ENCODE assay signal across 1 cellular context in the genomic region with DNA sequence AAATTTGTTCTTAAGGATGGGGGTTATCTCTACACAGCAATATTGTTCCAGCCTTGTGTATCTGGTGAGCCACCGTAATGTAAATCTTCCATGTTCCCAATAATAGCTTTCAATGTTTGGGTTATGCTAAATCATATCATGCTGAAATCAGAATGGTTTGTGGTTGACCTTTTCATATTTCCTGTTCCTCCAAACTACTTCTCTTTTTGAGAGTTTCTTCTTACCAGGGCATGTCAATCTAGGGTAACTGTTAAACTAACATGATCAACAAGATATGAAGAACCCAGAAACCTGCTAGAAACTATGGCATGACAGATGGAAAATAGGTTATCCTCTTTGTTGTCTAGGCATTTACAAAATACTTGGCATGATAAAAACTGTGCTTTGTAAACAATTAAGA.
TF ChIP-seq lines count a peak whose summit lies in the region.

No MANE protein-coding gene starts in this region.

TF ChIP-seq in GM23338, 12 proteins besides CTCF, POLR2A, EP300 and RAD21 (continued from another document):
- TF ChIP-seq, protein P1, sequence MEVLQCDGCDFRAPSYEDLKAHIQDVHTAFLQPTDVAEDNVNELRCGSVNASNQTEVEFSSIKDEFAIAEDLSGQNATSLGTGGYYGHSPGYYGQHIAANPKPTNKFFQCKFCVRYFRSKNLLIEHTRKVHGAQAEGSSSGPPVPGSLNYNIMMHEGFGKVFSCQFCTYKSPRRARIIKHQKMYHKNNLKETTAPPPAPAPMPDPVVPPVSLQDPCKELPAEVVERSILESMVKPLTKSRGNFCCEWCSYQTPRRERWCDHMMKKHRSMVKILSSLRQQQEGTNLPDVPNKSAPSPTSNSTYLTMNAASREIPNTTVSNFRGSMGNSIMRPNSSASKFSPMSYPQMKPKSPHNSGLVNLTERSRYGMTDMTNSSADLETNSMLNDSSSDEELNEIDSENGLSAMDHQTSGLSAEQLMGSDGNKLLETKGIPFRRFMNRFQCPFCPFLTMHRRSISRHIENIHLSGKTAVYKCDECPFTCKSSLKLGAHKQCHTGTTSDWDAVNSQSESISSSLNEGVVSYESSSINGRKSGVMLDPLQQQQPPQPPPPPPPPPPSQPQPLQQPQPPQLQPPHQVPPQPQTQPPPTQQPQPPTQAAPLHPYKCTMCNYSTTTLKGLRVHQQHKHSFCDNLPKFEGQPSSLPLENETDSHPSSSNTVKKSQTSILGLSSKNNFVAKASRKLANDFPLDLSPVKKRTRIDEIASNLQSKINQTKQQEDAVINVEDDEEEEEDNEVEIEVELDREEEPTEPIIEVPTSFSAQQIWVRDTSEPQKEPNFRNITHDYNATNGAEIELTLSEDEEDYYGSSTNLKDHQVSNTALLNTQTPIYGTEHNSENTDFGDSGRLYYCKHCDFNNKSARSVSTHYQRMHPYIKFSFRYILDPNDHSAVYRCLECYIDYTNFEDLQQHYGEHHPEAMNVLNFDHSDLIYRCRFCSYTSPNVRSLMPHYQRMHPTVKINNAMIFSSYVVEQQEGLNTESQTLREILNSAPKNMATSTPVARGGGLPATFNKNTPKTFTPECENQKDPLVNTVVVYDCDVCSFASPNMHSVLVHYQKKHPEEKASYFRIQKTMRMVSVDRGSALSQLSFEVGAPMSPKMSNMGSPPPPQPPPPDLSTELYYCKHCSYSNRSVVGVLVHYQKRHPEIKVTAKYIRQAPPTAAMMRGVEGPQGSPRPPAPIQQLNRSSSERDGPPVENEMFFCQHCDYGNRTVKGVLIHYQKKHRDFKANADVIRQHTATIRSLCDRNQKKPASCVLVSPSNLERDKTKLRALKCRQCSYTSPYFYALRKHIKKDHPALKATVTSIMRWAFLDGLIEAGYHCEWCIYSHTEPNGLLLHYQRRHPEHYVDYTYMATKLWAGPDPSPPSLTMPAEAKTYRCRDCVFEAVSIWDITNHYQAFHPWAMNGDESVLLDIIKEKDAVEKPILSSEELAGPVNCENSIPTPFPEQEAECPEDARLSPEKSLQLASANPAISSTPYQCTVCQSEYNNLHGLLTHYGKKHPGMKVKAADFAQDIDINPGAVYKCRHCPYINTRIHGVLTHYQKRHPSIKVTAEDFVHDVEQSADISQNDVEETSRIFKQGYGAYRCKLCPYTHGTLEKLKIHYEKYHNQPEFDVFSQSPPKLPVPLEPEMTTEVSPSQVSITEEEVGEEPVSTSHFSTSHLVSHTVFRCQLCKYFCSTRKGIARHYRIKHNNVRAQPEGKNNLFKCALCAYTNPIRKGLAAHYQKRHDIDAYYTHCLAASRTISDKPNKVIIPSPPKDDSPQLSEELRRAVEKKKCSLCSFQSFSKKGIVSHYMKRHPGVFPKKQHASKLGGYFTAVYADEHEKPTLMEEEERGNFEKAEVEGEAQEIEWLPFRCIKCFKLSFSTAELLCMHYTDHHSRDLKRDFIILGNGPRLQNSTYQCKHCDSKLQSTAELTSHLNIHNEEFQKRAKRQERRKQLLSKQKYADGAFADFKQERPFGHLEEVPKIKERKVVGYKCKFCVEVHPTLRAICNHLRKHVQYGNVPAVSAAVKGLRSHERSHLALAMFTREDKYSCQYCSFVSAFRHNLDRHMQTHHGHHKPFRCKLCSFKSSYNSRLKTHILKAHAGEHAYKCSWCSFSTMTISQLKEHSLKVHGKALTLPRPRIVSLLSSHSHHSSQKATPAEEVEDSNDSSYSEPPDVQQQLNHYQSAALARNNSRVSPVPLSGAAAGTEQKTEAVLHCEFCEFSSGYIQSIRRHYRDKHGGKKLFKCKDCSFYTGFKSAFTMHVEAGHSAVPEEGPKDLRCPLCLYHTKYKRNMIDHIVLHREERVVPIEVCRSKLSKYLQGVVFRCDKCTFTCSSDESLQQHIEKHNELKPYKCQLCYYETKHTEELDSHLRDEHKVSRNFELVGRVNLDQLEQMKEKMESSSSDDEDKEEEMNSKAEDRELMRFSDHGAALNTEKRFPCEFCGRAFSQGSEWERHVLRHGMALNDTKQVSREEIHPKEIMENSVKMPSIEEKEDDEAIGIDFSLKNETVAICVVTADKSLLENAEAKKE (CRISPR knock-in tag; IDR thresholded peaks at IDR 0.05): no peak
- TF ChIP-seq CREB1 (CRISPR knock-in tag; IDR thresholded peaks at IDR 0.05; ENCODE audit: low read depth) (no peak), NANOG (IDR thresholded peaks at IDR 0.05; ENCODE audit: borderline replicate concordance) (no peak), STAT1 (IDR thresholded peaks at IDR 0.05; ENCODE audit: unreplicated experiment) (no peak)
- TF ChIP-seq, protein P2, sequence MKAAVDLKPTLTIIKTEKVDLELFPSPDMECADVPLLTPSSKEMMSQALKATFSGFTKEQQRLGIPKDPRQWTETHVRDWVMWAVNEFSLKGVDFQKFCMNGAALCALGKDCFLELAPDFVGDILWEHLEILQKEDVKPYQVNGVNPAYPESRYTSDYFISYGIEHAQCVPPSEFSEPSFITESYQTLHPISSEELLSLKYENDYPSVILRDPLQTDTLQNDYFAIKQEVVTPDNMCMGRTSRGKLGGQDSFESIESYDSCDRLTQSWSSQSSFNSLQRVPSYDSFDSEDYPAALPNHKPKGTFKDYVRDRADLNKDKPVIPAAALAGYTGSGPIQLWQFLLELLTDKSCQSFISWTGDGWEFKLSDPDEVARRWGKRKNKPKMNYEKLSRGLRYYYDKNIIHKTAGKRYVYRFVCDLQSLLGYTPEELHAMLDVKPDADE (IDR thresholded peaks at IDR 0.05): no peak
- TF ChIP-seq, protein P3, sequence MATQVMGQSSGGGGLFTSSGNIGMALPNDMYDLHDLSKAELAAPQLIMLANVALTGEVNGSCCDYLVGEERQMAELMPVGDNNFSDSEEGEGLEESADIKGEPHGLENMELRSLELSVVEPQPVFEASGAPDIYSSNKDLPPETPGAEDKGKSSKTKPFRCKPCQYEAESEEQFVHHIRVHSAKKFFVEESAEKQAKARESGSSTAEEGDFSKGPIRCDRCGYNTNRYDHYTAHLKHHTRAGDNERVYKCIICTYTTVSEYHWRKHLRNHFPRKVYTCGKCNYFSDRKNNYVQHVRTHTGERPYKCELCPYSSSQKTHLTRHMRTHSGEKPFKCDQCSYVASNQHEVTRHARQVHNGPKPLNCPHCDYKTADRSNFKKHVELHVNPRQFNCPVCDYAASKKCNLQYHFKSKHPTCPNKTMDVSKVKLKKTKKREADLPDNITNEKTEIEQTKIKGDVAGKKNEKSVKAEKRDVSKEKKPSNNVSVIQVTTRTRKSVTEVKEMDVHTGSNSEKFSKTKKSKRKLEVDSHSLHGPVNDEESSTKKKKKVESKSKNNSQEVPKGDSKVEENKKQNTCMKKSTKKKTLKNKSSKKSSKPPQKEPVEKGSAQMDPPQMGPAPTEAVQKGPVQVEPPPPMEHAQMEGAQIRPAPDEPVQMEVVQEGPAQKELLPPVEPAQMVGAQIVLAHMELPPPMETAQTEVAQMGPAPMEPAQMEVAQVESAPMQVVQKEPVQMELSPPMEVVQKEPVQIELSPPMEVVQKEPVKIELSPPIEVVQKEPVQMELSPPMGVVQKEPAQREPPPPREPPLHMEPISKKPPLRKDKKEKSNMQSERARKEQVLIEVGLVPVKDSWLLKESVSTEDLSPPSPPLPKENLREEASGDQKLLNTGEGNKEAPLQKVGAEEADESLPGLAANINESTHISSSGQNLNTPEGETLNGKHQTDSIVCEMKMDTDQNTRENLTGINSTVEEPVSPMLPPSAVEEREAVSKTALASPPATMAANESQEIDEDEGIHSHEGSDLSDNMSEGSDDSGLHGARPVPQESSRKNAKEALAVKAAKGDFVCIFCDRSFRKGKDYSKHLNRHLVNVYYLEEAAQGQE (IDR thresholded peaks at IDR 0.05; ENCODE audit: unreplicated experiment): no peak
TF ChIP-seq in GM23338: peak in this region for 0.
